Comparison of ENCODE assay signal across 1 cellular context in genomic region chr4:75514131-75514948, GRCh38.
TF ChIP-seq lines count a peak whose summit lies in the region.

Gene RCHY1, minus strand, starts transcription at chr4:75514403. Its CDS starts 117 bp downstream, at chr4:75514286.
Gene THAP6, plus strand, starts transcription at chr4:75514473. Its CDS starts 980 bp downstream, at chr4:75515453.

TF ChIP-seq in HepG2, 621 proteins besides CTCF, POLR2A, EP300 and RAD21 (continued from another document and continues in another):
- TF ChIP-seq, protein P1, sequence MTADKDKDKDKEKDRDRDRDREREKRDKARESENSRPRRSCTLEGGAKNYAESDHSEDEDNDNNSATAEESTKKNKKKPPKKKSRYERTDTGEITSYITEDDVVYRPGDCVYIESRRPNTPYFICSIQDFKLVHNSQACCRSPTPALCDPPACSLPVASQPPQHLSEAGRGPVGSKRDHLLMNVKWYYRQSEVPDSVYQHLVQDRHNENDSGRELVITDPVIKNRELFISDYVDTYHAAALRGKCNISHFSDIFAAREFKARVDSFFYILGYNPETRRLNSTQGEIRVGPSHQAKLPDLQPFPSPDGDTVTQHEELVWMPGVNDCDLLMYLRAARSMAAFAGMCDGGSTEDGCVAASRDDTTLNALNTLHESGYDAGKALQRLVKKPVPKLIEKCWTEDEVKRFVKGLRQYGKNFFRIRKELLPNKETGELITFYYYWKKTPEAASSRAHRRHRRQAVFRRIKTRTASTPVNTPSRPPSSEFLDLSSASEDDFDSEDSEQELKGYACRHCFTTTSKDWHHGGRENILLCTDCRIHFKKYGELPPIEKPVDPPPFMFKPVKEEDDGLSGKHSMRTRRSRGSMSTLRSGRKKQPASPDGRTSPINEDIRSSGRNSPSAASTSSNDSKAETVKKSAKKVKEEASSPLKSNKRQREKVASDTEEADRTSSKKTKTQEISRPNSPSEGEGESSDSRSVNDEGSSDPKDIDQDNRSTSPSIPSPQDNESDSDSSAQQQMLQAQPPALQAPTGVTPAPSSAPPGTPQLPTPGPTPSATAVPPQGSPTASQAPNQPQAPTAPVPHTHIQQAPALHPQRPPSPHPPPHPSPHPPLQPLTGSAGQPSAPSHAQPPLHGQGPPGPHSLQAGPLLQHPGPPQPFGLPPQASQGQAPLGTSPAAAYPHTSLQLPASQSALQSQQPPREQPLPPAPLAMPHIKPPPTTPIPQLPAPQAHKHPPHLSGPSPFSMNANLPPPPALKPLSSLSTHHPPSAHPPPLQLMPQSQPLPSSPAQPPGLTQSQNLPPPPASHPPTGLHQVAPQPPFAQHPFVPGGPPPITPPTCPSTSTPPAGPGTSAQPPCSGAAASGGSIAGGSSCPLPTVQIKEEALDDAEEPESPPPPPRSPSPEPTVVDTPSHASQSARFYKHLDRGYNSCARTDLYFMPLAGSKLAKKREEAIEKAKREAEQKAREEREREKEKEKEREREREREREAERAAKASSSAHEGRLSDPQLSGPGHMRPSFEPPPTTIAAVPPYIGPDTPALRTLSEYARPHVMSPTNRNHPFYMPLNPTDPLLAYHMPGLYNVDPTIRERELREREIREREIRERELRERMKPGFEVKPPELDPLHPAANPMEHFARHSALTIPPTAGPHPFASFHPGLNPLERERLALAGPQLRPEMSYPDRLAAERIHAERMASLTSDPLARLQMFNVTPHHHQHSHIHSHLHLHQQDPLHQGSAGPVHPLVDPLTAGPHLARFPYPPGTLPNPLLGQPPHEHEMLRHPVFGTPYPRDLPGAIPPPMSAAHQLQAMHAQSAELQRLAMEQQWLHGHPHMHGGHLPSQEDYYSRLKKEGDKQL (CRISPR knock-in tag; IDR thresholded peaks at IDR 0.05; ENCODE audit: low read depth): no peak
- TF ChIP-seq YY1 (IDR thresholded peaks at IDR 0.05; ENCODE audit: insufficient read depth, insufficient replicate concordance, low read depth, low read length) (peak; percentile 97), GTF2F1 (IDR thresholded peaks at IDR 0.05; ENCODE audit: low read length) (no peak), STAT6 (CRISPR knock-in tag; IDR thresholded peaks at IDR 0.05; ENCODE audit: borderline replicate concordance) (peak; percentile 84; the same call in 1 of the 2 replicates), ZNF512B (CRISPR knock-in tag; IDR thresholded peaks at IDR 0.05; ENCODE audit: borderline replicate concordance) (no peak), BHLHE40 (IDR thresholded peaks at IDR 0.05; ENCODE audit: low read length) (peak; percentile 96), ZNF367 (CRISPR knock-in tag; IDR thresholded peaks at IDR 0.05; ENCODE audit: borderline replicate concordance) (no peak; the same call in 1 of the 2 replicates), DRAP1 (CRISPR knock-in tag; IDR thresholded peaks at IDR 0.05) (peak; percentile 91), RFXAP (CRISPR knock-in tag; IDR thresholded peaks at IDR 0.05; ENCODE audit: borderline replicate concordance) (no peak; the same call in 1 of the 2 replicates), TBL1XR1 (IDR thresholded peaks at IDR 0.05; ENCODE audit: borderline replicate concordance, low read length, partially characterized antibody) (peak; percentile 22), ZBTB4 (CRISPR knock-in tag; IDR thresholded peaks at IDR 0.05; ENCODE audit: borderline replicate concordance) (peak; percentile 62; the same call in 1 of the 2 replicates), PREB (CRISPR knock-in tag; IDR thresholded peaks at IDR 0.05) (no peak), RORA (CRISPR knock-in tag; IDR thresholded peaks at IDR 0.05) (no peak), ZNF121 (CRISPR knock-in tag; IDR thresholded peaks at IDR 0.05) (no peak; the same call in 1 of the 2 replicates), SOX5 (CRISPR knock-in tag; IDR thresholded peaks at IDR 0.05; ENCODE audit: borderline replicate concordance) (peak; percentile 53; the same call in 1 of the 2 replicates), ISX (CRISPR knock-in tag; conservative IDR thresholded peaks at IDR 0.05) (no peak), GMEB2 (CRISPR knock-in tag; IDR thresholded peaks at IDR 0.05; ENCODE audit: low read depth) (peak; percentile 77; the same call in 1 of the 2 replicates), TEAD3 (CRISPR knock-in tag; optimal IDR thresholded peaks at IDR 0.05; ENCODE audit: borderline replicate concordance) (peak; percentile 97)
- TF ChIP-seq, protein P2, sequence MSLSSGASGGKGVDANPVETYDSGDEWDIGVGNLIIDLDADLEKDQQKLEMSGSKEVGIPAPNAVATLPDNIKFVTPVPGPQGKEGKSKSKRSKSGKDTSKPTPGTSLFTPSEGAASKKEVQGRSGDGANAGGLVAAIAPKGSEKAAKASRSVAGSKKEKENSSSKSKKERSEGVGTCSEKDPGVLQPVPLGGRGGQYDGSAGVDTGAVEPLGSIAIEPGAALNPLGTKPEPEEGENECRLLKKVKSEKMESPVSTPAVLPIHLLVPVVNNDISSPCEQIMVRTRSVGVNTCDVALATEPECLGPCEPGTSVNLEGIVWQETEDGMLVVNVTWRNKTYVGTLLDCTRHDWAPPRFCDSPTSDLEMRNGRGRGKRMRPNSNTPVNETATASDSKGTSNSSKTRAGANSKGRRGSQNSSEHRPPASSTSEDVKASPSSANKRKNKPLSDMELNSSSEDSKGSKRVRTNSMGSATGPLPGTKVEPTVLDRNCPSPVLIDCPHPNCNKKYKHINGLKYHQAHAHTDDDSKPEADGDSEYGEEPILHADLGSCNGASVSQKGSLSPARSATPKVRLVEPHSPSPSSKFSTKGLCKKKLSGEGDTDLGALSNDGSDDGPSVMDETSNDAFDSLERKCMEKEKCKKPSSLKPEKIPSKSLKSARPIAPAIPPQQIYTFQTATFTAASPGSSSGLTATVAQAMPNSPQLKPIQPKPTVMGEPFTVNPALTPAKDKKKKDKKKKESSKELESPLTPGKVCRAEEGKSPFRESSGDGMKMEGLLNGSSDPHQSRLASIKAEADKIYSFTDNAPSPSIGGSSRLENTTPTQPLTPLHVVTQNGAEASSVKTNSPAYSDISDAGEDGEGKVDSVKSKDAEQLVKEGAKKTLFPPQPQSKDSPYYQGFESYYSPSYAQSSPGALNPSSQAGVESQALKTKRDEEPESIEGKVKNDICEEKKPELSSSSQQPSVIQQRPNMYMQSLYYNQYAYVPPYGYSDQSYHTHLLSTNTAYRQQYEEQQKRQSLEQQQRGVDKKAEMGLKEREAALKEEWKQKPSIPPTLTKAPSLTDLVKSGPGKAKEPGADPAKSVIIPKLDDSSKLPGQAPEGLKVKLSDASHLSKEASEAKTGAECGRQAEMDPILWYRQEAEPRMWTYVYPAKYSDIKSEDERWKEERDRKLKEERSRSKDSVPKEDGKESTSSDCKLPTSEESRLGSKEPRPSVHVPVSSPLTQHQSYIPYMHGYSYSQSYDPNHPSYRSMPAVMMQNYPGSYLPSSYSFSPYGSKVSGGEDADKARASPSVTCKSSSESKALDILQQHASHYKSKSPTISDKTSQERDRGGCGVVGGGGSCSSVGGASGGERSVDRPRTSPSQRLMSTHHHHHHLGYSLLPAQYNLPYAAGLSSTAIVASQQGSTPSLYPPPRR (CRISPR knock-in tag; IDR thresholded peaks at IDR 0.05; ENCODE audit: borderline replicate concordance): no peak; the same call in 1 of the 2 replicates
- TF ChIP-seq, protein P3, sequence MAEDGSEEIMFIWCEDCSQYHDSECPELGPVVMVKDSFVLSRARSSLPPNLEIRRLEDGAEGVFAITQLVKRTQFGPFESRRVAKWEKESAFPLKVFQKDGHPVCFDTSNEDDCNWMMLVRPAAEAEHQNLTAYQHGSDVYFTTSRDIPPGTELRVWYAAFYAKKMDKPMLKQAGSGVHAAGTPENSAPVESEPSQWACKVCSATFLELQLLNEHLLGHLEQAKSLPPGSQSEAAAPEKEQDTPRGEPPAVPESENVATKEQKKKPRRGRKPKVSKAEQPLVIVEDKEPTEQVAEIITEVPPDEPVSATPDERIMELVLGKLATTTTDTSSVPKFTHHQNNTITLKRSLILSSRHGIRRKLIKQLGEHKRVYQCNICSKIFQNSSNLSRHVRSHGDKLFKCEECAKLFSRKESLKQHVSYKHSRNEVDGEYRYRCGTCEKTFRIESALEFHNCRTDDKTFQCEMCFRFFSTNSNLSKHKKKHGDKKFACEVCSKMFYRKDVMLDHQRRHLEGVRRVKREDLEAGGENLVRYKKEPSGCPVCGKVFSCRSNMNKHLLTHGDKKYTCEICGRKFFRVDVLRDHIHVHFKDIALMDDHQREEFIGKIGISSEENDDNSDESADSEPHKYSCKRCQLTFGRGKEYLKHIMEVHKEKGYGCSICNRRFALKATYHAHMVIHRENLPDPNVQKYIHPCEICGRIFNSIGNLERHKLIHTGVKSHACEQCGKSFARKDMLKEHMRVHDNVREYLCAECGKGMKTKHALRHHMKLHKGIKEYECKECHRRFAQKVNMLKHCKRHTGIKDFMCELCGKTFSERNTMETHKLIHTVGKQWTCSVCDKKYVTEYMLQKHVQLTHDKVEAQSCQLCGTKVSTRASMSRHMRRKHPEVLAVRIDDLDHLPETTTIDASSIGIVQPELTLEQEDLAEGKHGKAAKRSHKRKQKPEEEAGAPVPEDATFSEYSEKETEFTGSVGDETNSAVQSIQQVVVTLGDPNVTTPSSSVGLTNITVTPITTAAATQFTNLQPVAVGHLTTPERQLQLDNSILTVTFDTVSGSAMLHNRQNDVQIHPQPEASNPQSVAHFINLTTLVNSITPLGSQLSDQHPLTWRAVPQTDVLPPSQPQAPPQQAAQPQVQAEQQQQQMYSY (CRISPR knock-in tag; IDR thresholded peaks at IDR 0.05): no peak
